1 cellular context compared by ENCODE assay signal in genomic region chr9:114078021-114078780, GRCh38.
TF ChIP-seq lines count a peak whose summit lies in the region.

Gene AMBP, minus strand, starts transcription at chr9:114078300. Its CDS starts 91 bp downstream, at chr9:114078209.

TF ChIP-seq in HepG2, 621 proteins besides CTCF, POLR2A, EP300 and RAD21 (continued from another document and continues in another):
- no peak for TF ChIP-seq HNRNPK (IDR thresholded peaks at IDR 0.05; ENCODE audit: low read depth, low read length, poor library complexity, severe bottlenecking)
- TF ChIP-seq GMEB2 (CRISPR knock-in tag; IDR thresholded peaks at IDR 0.05; ENCODE audit: low read depth), result no peak
- peak; percentile 95 for TF ChIP-seq FOXP4 (CRISPR knock-in tag; IDR thresholded peaks at IDR 0.05)
- no peak for TF ChIP-seq BRCA1 (CRISPR knock-in tag; IDR thresholded peaks at IDR 0.05)
- TF ChIP-seq MED1 (CRISPR knock-in tag; IDR thresholded peaks at IDR 0.05), result peak; percentile 99
- no peak for TF ChIP-seq ATF7 (IDR thresholded peaks at IDR 0.05)
- TF ChIP-seq ATF7 (CRISPR knock-in tag; IDR thresholded peaks at IDR 0.05), result peak; percentile 78; the same call in 1 of the 2 replicates
- TF ChIP-seq ZNF101 (CRISPR knock-in tag; IDR thresholded peaks at IDR 0.05; ENCODE audit: borderline replicate concordance, low read depth), result peak; percentile 82; the same call in 1 of the 2 replicates
- peak; percentile 90 for TF ChIP-seq ZNF644 (CRISPR knock-in tag; IDR thresholded peaks at IDR 0.05; ENCODE audit: low read depth)
- peak; percentile 53; the same call in 1 of the 2 replicates for TF ChIP-seq ZNF280D (CRISPR knock-in tag; IDR thresholded peaks at IDR 0.05)
- TF ChIP-seq DNMT1 (CRISPR knock-in tag; IDR thresholded peaks at IDR 0.05), result peak; percentile 78; the same call in 1 of the 2 replicates
- no peak for TF ChIP-seq MAZ (IDR thresholded peaks at IDR 0.05; ENCODE audit: borderline replicate concordance, low read depth, low read length)
- TF ChIP-seq MAZ (CRISPR knock-in tag; IDR thresholded peaks at IDR 0.05; ENCODE audit: low read depth), result peak; percentile 97
- TF ChIP-seq SCMH1 (CRISPR knock-in tag; IDR thresholded peaks at IDR 0.05; ENCODE audit: borderline replicate concordance), result no peak
- no peak for TF ChIP-seq ZNF253 (CRISPR knock-in tag; IDR thresholded peaks at IDR 0.05; ENCODE audit: borderline replicate concordance)
- no peak for TF ChIP-seq PLSCR1 (CRISPR knock-in tag; IDR thresholded peaks at IDR 0.05; ENCODE audit: borderline replicate concordance)
- TF ChIP-seq TAF15 (IDR thresholded peaks at IDR 0.05; ENCODE audit: low read depth, low read length, poor library complexity, severe bottlenecking), result no peak
- TF ChIP-seq FOXC1 (CRISPR knock-in tag; IDR thresholded peaks at IDR 0.05; ENCODE audit: borderline replicate concordance), result no peak
- no peak for TF ChIP-seq ETS1 (CRISPR knock-in tag; IDR thresholded peaks at IDR 0.05)
- TF ChIP-seq E2F5 (CRISPR knock-in tag; conservative IDR thresholded peaks at IDR 0.05), result no peak
- peak in 1 of 2 experiments; percentile 99; a peak in 2 of 4 replicates for TF ChIP-seq KLF16 (CRISPR knock-in tag; IDR thresholded peaks at IDR 0.05)
- TF ChIP-seq MIXL1 (CRISPR knock-in tag; IDR thresholded peaks at IDR 0.05), result peak; percentile 100
- TF ChIP-seq KLF9 (CRISPR knock-in tag; IDR thresholded peaks at IDR 0.05; ENCODE audit: low read depth), result no peak
- TF ChIP-seq KIAA2018 (CRISPR knock-in tag; IDR thresholded peaks at IDR 0.05; ENCODE audit: borderline replicate concordance), result no peak
- no peak for TF ChIP-seq ZUFSP (CRISPR knock-in tag; IDR thresholded peaks at IDR 0.05; ENCODE audit: borderline replicate concordance)
- TF ChIP-seq SIX1 (CRISPR knock-in tag; IDR thresholded peaks at IDR 0.05; ENCODE audit: borderline replicate concordance), result peak; percentile 74; the same call in 1 of the 2 replicates
- TF ChIP-seq PAXIP1 (CRISPR knock-in tag; conservative IDR thresholded peaks at IDR 0.05), result peak; percentile 99
- peak; percentile 88 for TF ChIP-seq HHEX (CRISPR knock-in tag; IDR thresholded peaks at IDR 0.05)
- TF ChIP-seq PTBP1 (IDR thresholded peaks at IDR 0.05; ENCODE audit: low read depth, low read length, poor library complexity, severe bottlenecking), result peak; percentile 48
- peak; percentile 73; the same call in 1 of the 2 replicates for TF ChIP-seq BRD4 (CRISPR knock-in tag; IDR thresholded peaks at IDR 0.05)
- TF ChIP-seq ZNF557 (CRISPR knock-in tag; IDR thresholded peaks at IDR 0.05), result no peak
